In the genomic region with DNA sequence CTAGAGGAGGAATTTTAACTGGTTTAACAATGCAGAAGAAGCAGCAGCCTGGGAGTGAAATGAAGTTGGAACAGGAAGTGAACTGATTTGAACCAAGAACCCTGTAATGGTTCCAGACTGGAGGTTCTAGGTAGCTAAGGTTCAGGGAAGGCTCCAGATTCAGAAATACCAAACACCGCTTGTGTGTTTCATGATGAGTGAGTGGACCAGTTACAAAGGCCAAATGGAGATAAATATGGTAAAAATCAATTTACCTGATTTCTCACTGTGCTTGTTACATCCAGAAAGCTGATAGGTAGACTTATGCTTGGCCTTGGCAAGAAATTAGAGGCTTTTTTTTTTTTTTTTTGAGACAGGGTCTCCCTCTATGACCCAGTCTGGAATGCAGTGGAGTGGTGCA, we compare ENCODE assay signal across 19 cellular contexts. TPM values are rescaled to one million over a fixed set of nuclear protein-coding genes. Genes with fewer than 3 reads are reported as not detected.
A peak's percentile ranks its signal among the peaks of the same experiment; 100 is the strongest.
DNase-seq lines count a peak whose midpoint lies in the region; ATAC-seq, FAIRE-seq and TF ChIP-seq lines count a peak whose summit lies in the region.
"Had no signal": no experiment of that assay in that cellular context is flagged by ENCODE, and none has a peak within 500 bp of the region (broad histone marks: within the 10 kb centered on the region; RNA-seq: fewer than 3 reads in every experiment).

No MANE protein-coding gene starts in this region.

- peaks cover 32% of the 10 kb centered on the region for H3K4me1 ChIP-seq in HepG2 (ENCODE audit: insufficient read depth, low read length)
- H3K4me1 ChIP-seq: HAP-1 had no signal

- no peaks in the 10 kb centered on the region for H3K27me3 Mint-ChIP-seq in stimulated activated naive CD8-positive, alpha-beta T cell treated with anti-CD3 and anti-CD28 coated beads, Interleukin-15, amount 100 ng/mL, for 72 hours
- H3K27me3 Mint-ChIP-seq: CD4-positive, alpha-beta memory T cell had no signal

- H3K4me3 ChIP-seq in HepG2 (replicated peaks in 1 of 3; ENCODE audit: insufficient read depth in 1 of 3, low read depth in 2 of 3, low read length in 3 of 3), result no peak overlapping the region
- H3K4me3 ChIP-seq: HAP-1 had no signal

- H3K9ac ChIP-seq in HepG2 (ENCODE audit: insufficient read depth, low read depth, low read length), result no peak overlapping the region

- H3K4me3 Mint-ChIP-seq in stimulated activated naive CD8-positive, alpha-beta T cell treated with anti-CD3 and anti-CD28 coated beads, Interleukin-15, amount 100 ng/mL, for 72 hours, result no peak overlapping the region
- H3K4me3 Mint-ChIP-seq: CD4-positive, alpha-beta memory T cell; HFFc6 had no signal

- H3K4me1 Mint-ChIP-seq in stimulated activated naive CD8-positive, alpha-beta T cell treated with anti-CD3 and anti-CD28 coated beads, Interleukin-15, amount 100 ng/mL, for 72 hours, result no peaks in the 10 kb centered on the region

- H3K27ac ChIP-seq in caudate nucleus (ENCODE audit: low read depth, low read length) (peak overlapping the region; percentile 30), HepG2 (ENCODE audit: extremely low read length, insufficient read depth, low read length) (no peak overlapping the region)

- no peak for DNase-seq in stimulated activated naive CD8-positive, alpha-beta T cell treated with anti-CD3 and anti-CD28 coated beads, Interleukin-15, amount 100 ng/mL, for 72 hours
- DNase-seq in stimulated activated naive CD8-positive, alpha-beta T cell treated with anti-CD3 and anti-CD28 coated beads, Interleukin-15, Interleukin-2, amounts not matched to agents 100 U/mL and 50 U/mL, for 24 hours, result no peak
- no peak for DNase-seq in caudate nucleus (lab: John Stamatoyannopoulos, UW)
- no peak for DNase-seq in HepG2 (ENCODE audit: low spot score)
- DNase-seq in GM10266 (ENCODE audit: extremely low spot score), result no peak
- DNase-seq in retina, result no peak
- DNase-seq: C1 segment of cervical spinal cord; Calu3; CD4-positive, alpha-beta memory T cell; COR-L47; DMS53; DMS79 treated with DMSO at 0.1 percent for 48 hours; GF-D8; GOT3; HFFc6 had no signal

- CTCF ChIA-PET in HepG2 (lab: Yijun Ruan, JAX; ENCODE audit: low intra/inter-chr PET ratio, low total read pairs), result no interaction called here

- in situ Hi-C loops in HepG2 (cut with HindIII; ENCODE audit: extremely low pct_ligation_motif_present, low pct_unique_long_range_greater_than_20kb), result no loop called here

- TF ChIP-seq CTCF in HepG2 (CRISPR knock-in tag; IDR thresholded peaks at IDR 0.05), result no peak
- TF ChIP-seq CTCF in GM10266 (IDR thresholded peaks at IDR 0.05; ENCODE audit: control insufficient read depth, insufficient read depth, low read depth, missing control alignments), result no peak

- no peaks in the 10 kb centered on the region for H3K9me3 ChIP-seq in HepG2 (ENCODE audit: low read length)
- H3K9me3 ChIP-seq: HAP-1 had no signal

- H4K20me1 ChIP-seq in HepG2 (ENCODE audit: insufficient read depth, low read length), result no peaks in the 10 kb centered on the region

- intact Hi-C loops in HepG2 (cut with micrococcal nuclease; ENCODE audit: unreplicated experiment), result no loop called here

- TF ChIP-seq RAD21 in HepG2 (CRISPR knock-in tag; IDR thresholded peaks at IDR 0.05), result no peak

- peaks cover 6% of the 10 kb centered on the region for H3K79me2 ChIP-seq in HepG2 (ENCODE audit: insufficient read depth, low read length)

- ATAC-seq in stimulated activated naive CD8-positive, alpha-beta T cell treated with anti-CD3 and anti-CD28 coated beads, Interleukin-15, amount 100 ng/mL, for 72 hours, result no peak
- no peak for ATAC-seq in stimulated activated naive CD8-positive, alpha-beta T cell treated with anti-CD3 and anti-CD28 coated beads, Interleukin-15, Interleukin-2, amounts not matched to agents 100 U/mL and 50 U/mL, for 24 hours
- ATAC-seq in HepG2 (no peak), GM21526 (IDR thresholded peaks at IDR 0.05; ENCODE audit: low FRiP score, unreplicated experiment) (no peak)

- no peaks in the 10 kb centered on the region for H3K27me3 ChIP-seq in HepG2 (ENCODE audit: control insufficient read depth in 1 of 2, insufficient read depth in 2 of 2, low read length in 2 of 2)

- H3K36me3 ChIP-seq in HepG2 (replicated peaks in 1 of 2; ENCODE audit: control insufficient read depth in 1 of 2, insufficient read depth in 2 of 2, low read length in 2 of 2), result peaks cover 9 to 40% of the 10 kb centered on the region in 2 experiments; a peak in 4 of 5 replicates

- peak overlapping the region; percentile 19 to 33 for H3K27ac Mint-ChIP-seq in stimulated activated naive CD8-positive, alpha-beta T cell treated with anti-CD3 and anti-CD28 coated beads, Interleukin-15, amount 100 ng/mL, for 72 hours
- H3K27ac Mint-ChIP-seq: HFFc6 had no signal

- H3K9me3 Mint-ChIP-seq in stimulated activated naive CD8-positive, alpha-beta T cell treated with anti-CD3 and anti-CD28 coated beads, Interleukin-15, amount 100 ng/mL, for 72 hours, result no peaks in the 10 kb centered on the region
- H3K9me3 Mint-ChIP-seq: CD4-positive, alpha-beta memory T cell; HFFc6 had no signal

- H2AFZ ChIP-seq in HepG2 (ENCODE audit: low read length), result no peak overlapping the region

- POLR2A ChIA-PET in HepG2 (lab: Yijun Ruan, JAX), result interaction anchor here (1.1 kb wide), 1 partner anchor 89 kb away, joined by 3 read pairs; a partner anchor contains a TSS

- no peak overlapping the region for H3K4me2 ChIP-seq in HepG2 (ENCODE audit: low read depth, low read length)

- 100% methylated on average over 1 of the region's 1 CpG for WGBS in HepG2 (ENCODE audit: low lambda C conversion rate)

- no peak for FAIRE-seq in HepG2 (lab: Jason Lieb, UNC)
- FAIRE-seq: GM19239, H54 had no signal

- TF ChIP-seq EP300 in HepG2 (IDR thresholded peaks at IDR 0.05; ENCODE audit: low read depth in 2 of 2, low read length in 2 of 2), result no peak
- no peak for TF ChIP-seq EP300 in HepG2 (CRISPR knock-in tag; IDR thresholded peaks at IDR 0.05; ENCODE audit: borderline replicate concordance)

- no peak for TF ChIP-seq POLR2A in HepG2 (IDR thresholded peaks at IDR 0.05; ENCODE audit: insufficient read depth in 1 of 2, low read depth in 2 of 2, low read length in 2 of 2)

- no TSS peak for BruUV-seq in HepG2 (replicated peaks; lab: Mats Ljungman, UMichigan)

RNA-seq across cellular contexts. Expression of a gene that starts 12.9 kb away (rescaled TPM):
- total RNA-seq in HepG2 (2016; rRNA removed; fragmentation: Illumina TruSeq; extraction: Trizol), result 55.0 and 61.8 TPM in 2 replicates
- total RNA-seq in HepG2 (2016; cell fraction: cytosol; rRNA removed; fragmentation: Illumina TruSeq; extraction: Trizol; ENCODE audit: low read depth), result 13.7 and 14.5 TPM in 2 replicates
- 58.5 and 64.2 TPM in 2 replicates for total RNA-seq in HepG2 (2016; cell fraction: insoluble cytoplasmic fraction; rRNA removed; fragmentation: Illumina TruSeq; extraction: Trizol)
- total RNA-seq in HepG2 (2016; cell fraction: membrane; rRNA removed; fragmentation: Illumina TruSeq; extraction: Trizol), result 46.2 and 49.5 TPM in 2 replicates
- 30.0 and 38.4 TPM in 2 replicates for total RNA-seq in HepG2 (2016; cell fraction: nucleus; rRNA removed; fragmentation: Illumina TruSeq; extraction: Trizol)
- 76.3 and 77.3 TPM in 2 replicates for polyA plus RNA-seq in HepG2 (2011; rRNA removed)
- 56.1 and 62.7 TPM in 2 replicates for polyA plus RNA-seq in HepG2 (2011; cell fraction: cytosol; rRNA removed)
- 84.0 and 100 TPM in 2 replicates for polyA plus RNA-seq in HepG2 (2011; cell fraction: nucleus; rRNA removed)
- polyA plus RNA-seq in HepG2 (2012), result 38.3 and 43.7 TPM in 2 replicates
- 10.8 and 11.5 TPM in 2 replicates for polyA plus RNA-seq in HepG2 (2016; cell fraction: cytosol; fragmentation: Illumina TruSeq; extraction: Trizol; ENCODE audit: low read depth)
- 62.7 and 66.3 TPM in 2 replicates for polyA plus RNA-seq in HepG2 (2016; cell fraction: insoluble cytoplasmic fraction; fragmentation: Illumina TruSeq; extraction: Trizol; ENCODE audit: low read depth)
- 31.9 and 39.2 TPM in 2 replicates for polyA plus RNA-seq in HepG2 (2016; cell fraction: membrane; fragmentation: Illumina TruSeq; extraction: Trizol; ENCODE audit: low read depth)
- 48.8 and 53.2 TPM in 2 replicates for polyA plus RNA-seq in HepG2 (2016; cell fraction: nucleus; fragmentation: Illumina TruSeq; extraction: Trizol; ENCODE audit: insufficient read depth, low read depth)
- polyA minus RNA-seq in HepG2 (2011; rRNA and poly(A)+ RNA removed; ENCODE audit: low replicate concordance), result 156 and 179 TPM in 2 replicates
- polyA minus RNA-seq in HepG2 (2011; cell fraction: cytosol; rRNA and poly(A)+ RNA removed), result 39.7 and 48.5 TPM in 2 replicates
- 55.7 and 65.5 TPM in 2 replicates for polyA minus RNA-seq in HepG2 (2011; cell fraction: nucleus; rRNA and poly(A)+ RNA removed)

RNA-seq across cellular contexts. Expression of a gene that starts 13.2 kb away (rescaled TPM):
- 4.8 and 6.9 TPM in 2 replicates for total RNA-seq in HepG2 (2016; rRNA removed; fragmentation: Illumina TruSeq; extraction: Trizol)
- 1.5 and 2.1 TPM in 2 replicates for total RNA-seq in HepG2 (2016; cell fraction: cytosol; rRNA removed; fragmentation: Illumina TruSeq; extraction: Trizol; ENCODE audit: low read depth)
- 4.6 and 6.5 TPM in 2 replicates for total RNA-seq in HepG2 (2016; cell fraction: insoluble cytoplasmic fraction; rRNA removed; fragmentation: Illumina TruSeq; extraction: Trizol)
- total RNA-seq in HepG2 (2016; cell fraction: membrane; rRNA removed; fragmentation: Illumina TruSeq; extraction: Trizol), result 4.0 and 4.8 TPM in 2 replicates
- 1.5 and 3.2 TPM in 2 replicates for total RNA-seq in HepG2 (2016; cell fraction: nucleus; rRNA removed; fragmentation: Illumina TruSeq; extraction: Trizol)
- 2.5 and 3.0 TPM in 2 replicates for polyA plus RNA-seq in HepG2 (2011; rRNA removed)
- polyA plus RNA-seq in HepG2 (2011; cell fraction: cytosol; rRNA removed), result 1.7 and 2.6 TPM in 2 replicates
- polyA plus RNA-seq in HepG2 (2011; cell fraction: nucleus; rRNA removed), result 2.5 and 3.5 TPM in 2 replicates
- polyA plus RNA-seq in HepG2 (2012), result 2.4 and 2.6 TPM in 2 replicates
- 0.31 and 0.55 TPM in 2 replicates for polyA plus RNA-seq in HepG2 (2016; cell fraction: cytosol; fragmentation: Illumina TruSeq; extraction: Trizol; ENCODE audit: low read depth)
- polyA plus RNA-seq in HepG2 (2016; cell fraction: insoluble cytoplasmic fraction; fragmentation: Illumina TruSeq; extraction: Trizol; ENCODE audit: low read depth), result 4.2 and 4.6 TPM in 2 replicates
- 1.1 and 1.2 TPM in 2 replicates for polyA plus RNA-seq in HepG2 (2016; cell fraction: membrane; fragmentation: Illumina TruSeq; extraction: Trizol; ENCODE audit: low read depth)
- 1.9 and 3.3 TPM in 2 replicates for polyA plus RNA-seq in HepG2 (2016; cell fraction: nucleus; fragmentation: Illumina TruSeq; extraction: Trizol; ENCODE audit: insufficient read depth, low read depth)
- polyA minus RNA-seq in HepG2 (2011; rRNA and poly(A)+ RNA removed; ENCODE audit: low replicate concordance), result 4.5 and 8.3 TPM in 2 replicates
- polyA minus RNA-seq in HepG2 (2011; cell fraction: cytosol; rRNA and poly(A)+ RNA removed), result 2.2 TPM in 2 replicates
- 2.2 and 4.4 TPM in 2 replicates for polyA minus RNA-seq in HepG2 (2011; cell fraction: nucleus; rRNA and poly(A)+ RNA removed)

RNA-seq across cellular contexts. Expression of a gene that starts 36.4 kb away (rescaled TPM):
- total RNA-seq in HepG2 (2016; rRNA removed; fragmentation: Illumina TruSeq; extraction: Trizol), result 26.0 and 26.1 TPM in 2 replicates
- 17.6 and 23.5 TPM in 2 replicates for total RNA-seq in HepG2 (2016; cell fraction: cytosol; rRNA removed; fragmentation: Illumina TruSeq; extraction: Trizol; ENCODE audit: low read depth)
- total RNA-seq in HepG2 (2016; cell fraction: insoluble cytoplasmic fraction; rRNA removed; fragmentation: Illumina TruSeq; extraction: Trizol), result 22.8 and 26.4 TPM in 2 replicates
- total RNA-seq in HepG2 (2016; cell fraction: membrane; rRNA removed; fragmentation: Illumina TruSeq; extraction: Trizol), result 11.4 and 12.2 TPM in 2 replicates
- 31.5 and 33.0 TPM in 2 replicates for total RNA-seq in HepG2 (2016; cell fraction: nucleus; rRNA removed; fragmentation: Illumina TruSeq; extraction: Trizol)
- polyA plus RNA-seq in HepG2 (2011; rRNA removed), result 15.7 and 16.8 TPM in 2 replicates
- 7.8 and 8.9 TPM in 2 replicates for polyA plus RNA-seq in HepG2 (2011; cell fraction: cytosol; rRNA removed)
- 32.8 and 50.7 TPM in 2 replicates for polyA plus RNA-seq in HepG2 (2011; cell fraction: nucleus; rRNA removed)
- polyA plus RNA-seq in HepG2 (2012), result 16.2 and 19.7 TPM in 2 replicates
- 0.49 and 0.63 TPM in 2 replicates for polyA plus RNA-seq in HepG2 (2016; cell fraction: cytosol; fragmentation: Illumina TruSeq; extraction: Trizol; ENCODE audit: low read depth)
- 10.4 and 12.5 TPM in 2 replicates for polyA plus RNA-seq in HepG2 (2016; cell fraction: insoluble cytoplasmic fraction; fragmentation: Illumina TruSeq; extraction: Trizol; ENCODE audit: low read depth)
- polyA plus RNA-seq in HepG2 (2016; cell fraction: membrane; fragmentation: Illumina TruSeq; extraction: Trizol; ENCODE audit: low read depth), result 1.7 and 2.2 TPM in 2 replicates
- polyA plus RNA-seq in HepG2 (2016; cell fraction: nucleus; fragmentation: Illumina TruSeq; extraction: Trizol; ENCODE audit: insufficient read depth, low read depth), result 14.6 and 18.1 TPM in 2 replicates
- 74.1 and 110 TPM in 2 replicates for polyA minus RNA-seq in HepG2 (2011; rRNA and poly(A)+ RNA removed; ENCODE audit: low replicate concordance)
- polyA minus RNA-seq in HepG2 (2011; cell fraction: cytosol; rRNA and poly(A)+ RNA removed), result 20.0 and 28.0 TPM in 2 replicates
- polyA minus RNA-seq in HepG2 (2011; cell fraction: nucleus; rRNA and poly(A)+ RNA removed), result 91.6 and 127 TPM in 2 replicates
